In genomic region chr15:100346866-100347512, GRCh38 we compare ENCODE assay signal across 31 cellular contexts.
"Had no signal": no experiment of that assay in that cellular context is flagged by ENCODE, and none has a peak within 500 bp of the region (broad histone marks: within the 10 kb centered on the region; RNA-seq: fewer than 3 reads in every experiment).

No MANE protein-coding gene starts in this region.

- H3K27me3 ChIP-seq: ascending aorta, brain microvascular endothelial cell, Peyer's patch, SJCRH30 had no signal

- ATAC-seq: activated CD8-positive, alpha-beta memory T cell treated with anti-CD3 and anti-CD28 coated beads, Interleukin-2, amount 10 ng/mL, durations not matched to agents 7 days and 5 days had no signal

- H3K4me2 ChIP-seq: SK-N-SH had no signal

- H3K4me3 Mint-ChIP-seq: activated CD8-positive, alpha-beta memory T cell treated with anti-CD3 and anti-CD28 coated beads, Interleukin-2, amount 10 ng/mL, durations not matched to agents 7 days and 5 days; activated naive CD4-positive, alpha-beta T cell treated with anti-CD3 and anti-CD28 coated beads, Interleukin-2, amount 50 U/mL, for 24 hours; activated T-cell treated with anti-CD3 and anti-CD28 coated beads, Interleukin-2, amount 50 U/mL, for 24 hours; activated T-helper 1 cell treated with anti-CD3 and anti-CD28 coated beads, Interleukin-12 subunit alpha, Interleukin-12 subunit beta, Interleukin-2, Interleukin-4 antibody, amounts not matched to agents 30 ng/mL and 10 ng/mL and 1 ng/mL, durations not matched to agents 14 hours and 24 hours and 36 hours had no signal

- H3K27ac Mint-ChIP-seq: activated CD8-positive, alpha-beta memory T cell treated with anti-CD3 and anti-CD28 coated beads, Interleukin-2, amount 10 ng/mL, durations not matched to agents 7 days and 5 days; activated naive CD4-positive, alpha-beta T cell treated with anti-CD3 and anti-CD28 coated beads, Interleukin-2, amount 50 U/mL, for 24 hours; activated T-cell treated with anti-CD3 and anti-CD28 coated beads, Interleukin-2, amount 50 U/mL, for 24 hours; activated T-helper 1 cell treated with anti-CD3 and anti-CD28 coated beads, Interleukin-12 subunit alpha, Interleukin-12 subunit beta, Interleukin-2, Interleukin-4 antibody, amounts not matched to agents 30 ng/mL and 10 ng/mL and 1 ng/mL, durations not matched to agents 14 hours and 24 hours and 36 hours; IgD-negative memory B cell had no signal

- H3K9ac ChIP-seq: SK-N-SH had no signal

- H3K4me1 ChIP-seq: SJCRH30 had no signal

- H3K27ac ChIP-seq: ascending aorta, brain microvascular endothelial cell, cardiac muscle cell, Peyer's patch, RWPE1, SJCRH30, VCaP had no signal

- H3K4me3 ChIP-seq: ascending aorta, cardiac muscle cell, Peyer's patch, SJCRH30 had no signal

- H3K36me3 Mint-ChIP-seq: activated naive CD4-positive, alpha-beta T cell treated with anti-CD3 and anti-CD28 coated beads, Interleukin-2, amount 50 U/mL, for 24 hours; IgD-negative memory B cell had no signal

- H3K9me3 Mint-ChIP-seq: activated naive CD4-positive, alpha-beta T cell treated with anti-CD3 and anti-CD28 coated beads, Interleukin-2, amount 50 U/mL, for 24 hours; activated T-cell treated with anti-CD3 and anti-CD28 coated beads, Interleukin-2, amount 50 U/mL, for 24 hours; activated T-helper 1 cell treated with anti-CD3 and anti-CD28 coated beads, Interleukin-12 subunit alpha, Interleukin-12 subunit beta, Interleukin-2, Interleukin-4 antibody, amounts not matched to agents 30 ng/mL and 10 ng/mL and 1 ng/mL, durations not matched to agents 14 hours and 24 hours and 36 hours; IgD-negative memory B cell had no signal

- H3K9me3 ChIP-seq: ascending aorta, Peyer's patch, SJCRH30, SK-N-SH had no signal

- H3K27me3 Mint-ChIP-seq: activated naive CD4-positive, alpha-beta T cell treated with anti-CD3 and anti-CD28 coated beads, Interleukin-2, amount 50 U/mL, for 24 hours had no signal

- H3K36me3 ChIP-seq: ascending aorta, brain microvascular endothelial cell, cardiac muscle cell, Peyer's patch, SJCRH30 had no signal

- DNase-seq: activated CD4-positive, alpha-beta T cell treated with anti-CD3 and anti-CD28 coated beads for 48 hours; activated CD4-positive, alpha-beta T cell treated with anti-CD3 and anti-CD28 coated beads, Interleukin-2, amount 50 U/mL, for 48 hours; activated CD4-positive, CD25-positive, alpha-beta regulatory T cell; activated CD8-positive, alpha-beta memory T cell treated with anti-CD3 and anti-CD28 coated beads, Interleukin-2, amount 10 ng/mL, durations not matched to agents 7 days and 5 days; activated effector memory CD4-positive, alpha-beta T cell treated with Interleukin-2 at 50 U/mL for 16 hours; activated naive CD4-positive, alpha-beta T cell; activated T-cell treated with anti-CD3 and anti-CD28 coated beads, Interleukin-2, amount 50 U/mL, for 24 hours; amniotic stem cell; brain microvascular endothelial cell; KG1; NCI-H1048; NCI-H1417; NCI-H1930; NCI-H2107; NCI-H2171 treated with DMSO at 0.1 percent for 48 hours; NCI-H345; NCI-H510A; NCI-H526 treated with DMSO at 0.1 percent for 48 hours; NCI-H82; Peyer's patch; Right ventricle myocardium superior; SJCRH30; SK-N-SH; T-helper 1 cell had no signal
